In the genomic region with DNA sequence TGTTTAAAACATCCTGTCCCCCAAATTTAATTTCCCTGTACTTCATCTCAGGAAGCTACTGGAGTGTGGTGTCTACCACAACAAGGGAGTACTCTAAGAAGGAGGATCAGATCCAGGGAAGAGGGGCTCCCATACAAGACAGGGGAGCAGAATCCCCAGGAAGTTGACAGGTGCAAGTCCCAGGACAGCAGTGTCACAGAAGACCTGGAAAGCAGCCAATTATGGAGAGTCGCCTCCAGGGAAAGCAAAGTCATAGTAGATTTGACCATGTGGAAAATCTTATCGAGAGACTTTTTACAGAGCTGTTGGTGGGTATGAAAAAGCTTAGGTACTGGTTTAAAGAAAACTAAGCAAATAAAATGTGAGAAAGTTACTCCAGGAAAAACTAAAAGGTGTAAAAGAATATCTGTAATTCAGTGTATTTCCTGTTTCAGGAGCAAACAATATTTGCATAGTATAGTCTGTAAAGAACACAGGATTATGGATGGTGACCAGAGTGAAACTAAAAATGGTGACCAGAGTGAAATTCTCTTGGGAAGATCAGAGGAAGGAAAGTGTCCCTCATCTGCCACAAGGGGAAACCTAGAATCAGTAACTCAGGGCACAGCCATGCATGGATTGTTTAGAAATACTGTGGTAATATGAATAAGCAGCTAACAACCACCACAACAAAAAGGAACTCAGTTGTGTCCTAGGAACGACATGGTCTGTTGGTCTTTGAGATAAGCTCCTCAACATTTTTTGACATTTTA, we compare ENCODE assay signal across 13 cellular contexts. TPM values are rescaled to one million over a fixed set of nuclear protein-coding genes. Genes with fewer than 3 reads are reported as not detected.
DNase-seq lines count a peak whose midpoint lies in the region; ATAC-seq and TF ChIP-seq lines count a peak whose summit lies in the region.
"Had no signal": no experiment of that assay in that cellular context is flagged by ENCODE, and none has a peak within 500 bp of the region (broad histone marks: within the 10 kb centered on the region; RNA-seq: fewer than 3 reads in every experiment).

No MANE protein-coding gene starts in this region.

- no peak overlapping the region for H3K4me3 ChIP-seq in stomach
- H3K4me3 ChIP-seq: dorsolateral prefrontal cortex had no signal

- no peaks in the 10 kb centered on the region for H3K4me1 ChIP-seq in stomach

- no peak for ATAC-seq in GM18520 (IDR thresholded peaks at IDR 0.05; ENCODE audit: unreplicated experiment)

- DNase-seq in DMS79 treated with DMSO at 0.1 percent for 48 hours (lab: John Stamatoyannopoulos, UW), result peak; percentile 89
- peak; percentile 19 for DNase-seq in HCEC 1CT
- DNase-seq in NCI-H2171 treated with DMSO at 0.1 percent for 48 hours (lab: John Stamatoyannopoulos, UW), result peak; percentile 81
- peak; percentile 53 for DNase-seq in kidney glomerular epithelial cell (lab: John Stamatoyannopoulos, UW)
- DNase-seq in nephron progenitor cell, result no peak
- DNase-seq in activated CD4-positive, alpha-beta T cell treated with anti-CD3 and anti-CD28 coated beads, Interleukin-2, amount 50 U/mL, for 1 hour, result no peak
- no peak for DNase-seq in stomach
- DNase-seq: activated CD4-positive, alpha-beta T cell treated with anti-CD3 and anti-CD28 coated beads for 1 hour; dorsolateral prefrontal cortex; Karpas-422; substantia nigra had no signal

- intact Hi-C loops in stomach (cut with DNase I; ENCODE audit: low total_unique reads), result loop anchor here (5.0 kb wide), 1 partner anchor 132 kb away; no protein-coding TSS in a partner anchor

- peaks cover 47% of the 10 kb centered on the region for H3K36me3 Mint-ChIP-seq in nephron progenitor cell (ENCODE audit: low read depth)

- TF ChIP-seq POLR2A in stomach (IDR thresholded peaks at IDR 0.05), result no peak

- H3K27ac Mint-ChIP-seq in nephron progenitor cell, result no peak overlapping the region

- H3K27me3 Mint-ChIP-seq in nephron progenitor cell (ENCODE audit: low read depth, poor library complexity), result peaks cover 8% of the 10 kb centered on the region

- TF ChIP-seq CTCF in nephron progenitor cell (IDR thresholded peaks at IDR 0.05) (no peak), stomach (IDR thresholded peaks at IDR 0.05) (no peak)

- TF ChIP-seq EP300 in stomach (IDR thresholded peaks at IDR 0.05), result no peak

- 41 to 64% (median 59%) methylated on average over 3 of the region's 3 CpGs for WGBS in stomach, 5 donors

- no peaks in the 10 kb centered on the region for H3K4me1 Mint-ChIP-seq in nephron progenitor cell

- peaks cover under 1% of the 10 kb centered on the region for H3K9me3 Mint-ChIP-seq in nephron progenitor cell

- H3K4me3 Mint-ChIP-seq in nephron progenitor cell, result no peak overlapping the region

- no peak overlapping the region for H3K27ac ChIP-seq in stomach
- H3K27ac ChIP-seq: dorsolateral prefrontal cortex, neutrophil had no signal

- no peaks in the 10 kb centered on the region for H3K9me3 ChIP-seq in stomach
- H3K9me3 ChIP-seq: neutrophil had no signal

- H3K27me3 ChIP-seq in stomach, result no peaks in the 10 kb centered on the region
- H3K27me3 ChIP-seq: dorsolateral prefrontal cortex, neutrophil had no signal

- H3K36me3 ChIP-seq in stomach, result peaks cover 0 to 68% (median 45%) of the 10 kb centered on the region in 4 donors
- H3K36me3 ChIP-seq: neutrophil had no signal

RNA-seq across cellular contexts. Expression of a gene that starts 44.5 kb away (rescaled TPM):
- total RNA-seq in stomach, result 10 to 100 TPM; 13.2 to 25.9 (median 17.1) TPM
- 10 to 100 TPM in 1 of 3 donors, 1 to 10 TPM in 2; 4.9 to 21.4 (median 7.9) TPM for polyA plus RNA-seq in stomach

Comparison
In these comparisons a context has a peak if more than half of its experiments do, and no peak if none do; other contexts are left out.
1. DNase-seq: peak in DMS79 treated with DMSO at 0.1 percent for 48 hours (single experiment), HCEC 1CT (single experiment), NCI-H2171 treated with DMSO at 0.1 percent for 48 hours (single experiment) and kidney glomerular epithelial cell (single experiment); none in nephron progenitor cell (single experiment), activated CD4-positive, alpha-beta T cell treated with anti-CD3 and anti-CD28 coated beads, Interleukin-2, amount 50 U/mL, for 1 hour (single experiment) and stomach (single experiment).